Comparison of ENCODE assay signal across 1 cellular context in genomic region chr19:46788101-46788967, GRCh38.
TF ChIP-seq lines count a peak whose summit lies in the region.

Gene SLC1A5, minus strand, starts transcription at chr19:46788594. Its CDS starts 629 bp downstream, at chr19:46787965.

TF ChIP-seq in GM12878, 131 proteins besides CTCF, POLR2A, EP300 and RAD21 (continued from another document):
- TF ChIP-seq MLLT1 (IDR thresholded peaks at IDR 0.05) = peak; percentile 75
- TF ChIP-seq YBX1 (IDR thresholded peaks at IDR 0.05) = no peak
- 0 out of 2 replicates have a peak, but pooled peaks have one; percentile 8 for TF ChIP-seq SPI1 (IDR thresholded peaks at IDR 0.05; ENCODE audit: borderline replicate concordance, insufficient read depth, low read depth, low read length)
- no peak for TF ChIP-seq KAT2A (conservative IDR thresholded peaks at IDR 0.05; ENCODE audit: control insufficient read depth, low read depth, low read length)
- no peak for TF ChIP-seq BMI1 (IDR thresholded peaks at IDR 0.05; ENCODE audit: borderline replicate concordance)
- TF ChIP-seq ZBED1 (IDR thresholded peaks at IDR 0.05; ENCODE audit: borderline replicate concordance) = no peak
- TF ChIP-seq HDGF (IDR thresholded peaks at IDR 0.05) = peak; percentile 50; the same call in 1 of the 2 replicates
- no peak for TF ChIP-seq SREBF2 (IDR thresholded peaks at IDR 0.05; ENCODE audit: low read length)
- TF ChIP-seq KLF5 (IDR thresholded peaks at IDR 0.05; ENCODE audit: partially characterized antibody) = no peak
- no peak for TF ChIP-seq PBX3 (IDR thresholded peaks at IDR 0.05; ENCODE audit: insufficient replicate concordance, low read depth, low read length)
- peak; percentile 46; the same call in 1 of the 2 replicates for TF ChIP-seq BACH1 (IDR thresholded peaks at IDR 0.05; ENCODE audit: borderline replicate concordance)
- no peak for TF ChIP-seq ASH2L (IDR thresholded peaks at IDR 0.05; ENCODE audit: borderline replicate concordance, low read depth)
